ENCODE assay signal across 1 cellular context in the genomic region with DNA sequence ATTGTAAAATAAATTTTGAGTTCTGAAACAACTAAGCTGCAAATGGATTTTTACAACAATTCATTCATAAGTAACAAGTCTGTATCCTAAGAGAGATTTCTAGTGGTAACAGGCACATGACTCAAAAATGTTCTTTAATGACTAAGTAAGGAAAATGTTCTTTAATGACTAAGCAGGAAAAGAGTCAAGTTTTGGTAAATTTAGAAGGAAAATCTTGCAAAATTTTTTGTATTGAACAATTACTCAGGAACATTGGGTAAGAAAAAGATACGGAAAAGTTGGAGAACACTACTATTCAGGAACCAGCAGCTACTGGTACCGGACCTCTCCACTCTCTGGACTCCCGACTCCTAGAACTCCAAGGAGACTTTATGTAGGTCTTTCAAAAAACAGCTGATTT.
A peak's percentile ranks its signal among the peaks of the same experiment; 100 is the strongest.
TF ChIP-seq lines count a peak whose summit lies in the region.

No MANE protein-coding gene starts in this region.

TF ChIP-seq in IMR-90, 13 proteins besides CTCF, POLR2A, EP300 and RAD21:
- no peak for TF ChIP-seq MAZ (IDR thresholded peaks at IDR 0.05; ENCODE audit: borderline replicate concordance, low read depth, low read length)
- TF ChIP-seq, protein P1, sequence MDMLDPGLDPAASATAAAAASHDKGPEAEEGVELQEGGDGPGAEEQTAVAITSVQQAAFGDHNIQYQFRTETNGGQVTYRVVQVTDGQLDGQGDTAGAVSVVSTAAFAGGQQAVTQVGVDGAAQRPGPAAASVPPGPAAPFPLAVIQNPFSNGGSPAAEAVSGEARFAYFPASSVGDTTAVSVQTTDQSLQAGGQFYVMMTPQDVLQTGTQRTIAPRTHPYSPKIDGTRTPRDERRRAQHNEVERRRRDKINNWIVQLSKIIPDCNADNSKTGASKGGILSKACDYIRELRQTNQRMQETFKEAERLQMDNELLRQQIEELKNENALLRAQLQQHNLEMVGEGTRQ (IDR thresholded peaks at IDR 0.05; ENCODE audit: low read depth, low read length) = peak; percentile 62
- TF ChIP-seq RFX5 (IDR thresholded peaks at IDR 0.05; ENCODE audit: low read depth, low read length) = no peak
- no peak for TF ChIP-seq RCOR1 (IDR thresholded peaks at IDR 0.05; ENCODE audit: insufficient replicate concordance, low read length)
- peak; percentile 66 for TF ChIP-seq NFE2L2 (IDR thresholded peaks at IDR 0.05; ENCODE audit: low read depth, low read length)
- peak; percentile 89 for TF ChIP-seq CEBPB (IDR thresholded peaks at IDR 0.05; ENCODE audit: low read depth, low read length)
- peak; percentile 67 for TF ChIP-seq FOS (IDR thresholded peaks at IDR 0.05; ENCODE audit: low read depth, low read length)
- peak; percentile 40 for TF ChIP-seq MAFK (IDR thresholded peaks at IDR 0.05; ENCODE audit: low read depth, low read length)
- TF ChIP-seq, protein P2, sequence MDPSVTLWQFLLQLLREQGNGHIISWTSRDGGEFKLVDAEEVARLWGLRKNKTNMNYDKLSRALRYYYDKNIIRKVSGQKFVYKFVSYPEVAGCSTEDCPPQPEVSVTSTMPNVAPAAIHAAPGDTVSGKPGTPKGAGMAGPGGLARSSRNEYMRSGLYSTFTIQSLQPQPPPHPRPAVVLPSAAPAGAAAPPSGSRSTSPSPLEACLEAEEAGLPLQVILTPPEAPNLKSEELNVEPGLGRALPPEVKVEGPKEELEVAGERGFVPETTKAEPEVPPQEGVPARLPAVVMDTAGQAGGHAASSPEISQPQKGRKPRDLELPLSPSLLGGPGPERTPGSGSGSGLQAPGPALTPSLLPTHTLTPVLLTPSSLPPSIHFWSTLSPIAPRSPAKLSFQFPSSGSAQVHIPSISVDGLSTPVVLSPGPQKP (IDR thresholded peaks at IDR 0.05; ENCODE audit: borderline replicate concordance, low read depth, low read length) = no peak
- peak; percentile 84 for TF ChIP-seq BHLHE40 (IDR thresholded peaks at IDR 0.05; ENCODE audit: low read depth, low read length)
